1 cellular context compared by ENCODE assay signal in the genomic region with DNA sequence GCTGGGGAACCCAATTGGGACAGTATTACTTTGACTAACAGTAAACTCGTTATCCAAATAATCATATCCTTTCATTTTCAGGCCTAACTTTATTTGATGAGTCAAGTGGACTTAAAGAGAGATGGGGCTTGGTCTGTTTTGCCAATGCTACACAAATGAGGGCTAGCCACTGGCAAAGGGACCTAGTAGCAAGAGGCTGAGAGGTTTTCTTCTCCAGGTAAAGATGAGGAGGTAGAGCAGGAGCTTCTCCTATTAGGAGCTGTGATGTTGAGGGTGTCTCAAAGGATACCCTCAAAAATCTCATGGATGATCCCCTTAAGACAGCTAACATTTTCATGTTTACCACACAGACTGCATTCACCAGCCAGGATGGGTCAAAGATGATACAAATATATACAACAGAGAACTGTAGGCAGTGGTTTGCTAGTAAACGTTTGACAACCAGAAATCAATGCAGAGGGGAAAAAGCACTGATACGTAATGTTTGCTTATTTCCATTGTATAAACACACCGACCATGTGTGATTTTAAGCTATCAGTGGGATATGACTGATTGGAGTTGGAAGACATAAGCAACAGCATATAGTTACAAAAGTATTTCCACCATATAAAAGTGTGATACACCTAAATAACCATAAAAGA.
TF ChIP-seq lines count a peak whose summit lies in the region.

No MANE protein-coding gene starts in this region.

TF ChIP-seq in HepG2, 621 proteins besides CTCF, POLR2A, EP300 and RAD21 (continued from another document and continues in another):
- TF ChIP-seq, protein P1, sequence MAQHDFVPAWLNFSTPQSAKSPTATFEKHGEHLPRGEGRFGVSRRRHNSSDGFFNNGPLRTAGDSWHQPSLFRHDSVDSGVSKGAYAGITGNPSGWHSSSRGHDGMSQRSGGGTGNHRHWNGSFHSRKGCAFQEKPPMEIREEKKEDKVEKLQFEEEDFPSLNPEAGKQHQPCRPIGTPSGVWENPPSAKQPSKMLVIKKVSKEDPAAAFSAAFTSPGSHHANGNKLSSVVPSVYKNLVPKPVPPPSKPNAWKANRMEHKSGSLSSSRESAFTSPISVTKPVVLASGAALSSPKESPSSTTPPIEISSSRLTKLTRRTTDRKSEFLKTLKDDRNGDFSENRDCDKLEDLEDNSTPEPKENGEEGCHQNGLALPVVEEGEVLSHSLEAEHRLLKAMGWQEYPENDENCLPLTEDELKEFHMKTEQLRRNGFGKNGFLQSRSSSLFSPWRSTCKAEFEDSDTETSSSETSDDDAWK (CRISPR knock-in tag; IDR thresholded peaks at IDR 0.05), result no peak
- TF ChIP-seq, protein P2, sequence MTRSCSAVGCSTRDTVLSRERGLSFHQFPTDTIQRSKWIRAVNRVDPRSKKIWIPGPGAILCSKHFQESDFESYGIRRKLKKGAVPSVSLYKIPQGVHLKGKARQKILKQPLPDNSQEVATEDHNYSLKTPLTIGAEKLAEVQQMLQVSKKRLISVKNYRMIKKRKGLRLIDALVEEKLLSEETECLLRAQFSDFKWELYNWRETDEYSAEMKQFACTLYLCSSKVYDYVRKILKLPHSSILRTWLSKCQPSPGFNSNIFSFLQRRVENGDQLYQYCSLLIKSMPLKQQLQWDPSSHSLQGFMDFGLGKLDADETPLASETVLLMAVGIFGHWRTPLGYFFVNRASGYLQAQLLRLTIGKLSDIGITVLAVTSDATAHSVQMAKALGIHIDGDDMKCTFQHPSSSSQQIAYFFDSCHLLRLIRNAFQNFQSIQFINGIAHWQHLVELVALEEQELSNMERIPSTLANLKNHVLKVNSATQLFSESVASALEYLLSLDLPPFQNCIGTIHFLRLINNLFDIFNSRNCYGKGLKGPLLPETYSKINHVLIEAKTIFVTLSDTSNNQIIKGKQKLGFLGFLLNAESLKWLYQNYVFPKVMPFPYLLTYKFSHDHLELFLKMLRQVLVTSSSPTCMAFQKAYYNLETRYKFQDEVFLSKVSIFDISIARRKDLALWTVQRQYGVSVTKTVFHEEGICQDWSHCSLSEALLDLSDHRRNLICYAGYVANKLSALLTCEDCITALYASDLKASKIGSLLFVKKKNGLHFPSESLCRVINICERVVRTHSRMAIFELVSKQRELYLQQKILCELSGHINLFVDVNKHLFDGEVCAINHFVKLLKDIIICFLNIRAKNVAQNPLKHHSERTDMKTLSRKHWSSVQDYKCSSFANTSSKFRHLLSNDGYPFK (CRISPR knock-in tag; IDR thresholded peaks at IDR 0.05; ENCODE audit: borderline replicate concordance), result no peak
- TF ChIP-seq POGZ (CRISPR knock-in tag; IDR thresholded peaks at IDR 0.05), result peak; percentile 91
- no peak for TF ChIP-seq ZKSCAN5 (CRISPR knock-in tag; IDR thresholded peaks at IDR 0.05)
- no peak for TF ChIP-seq ZNF124 (CRISPR knock-in tag; IDR thresholded peaks at IDR 0.05)
- no peak for TF ChIP-seq FOSL1 (CRISPR knock-in tag; IDR thresholded peaks at IDR 0.05; ENCODE audit: borderline replicate concordance)
- TF ChIP-seq ZNF589 (CRISPR knock-in tag; conservative IDR thresholded peaks at IDR 0.05), result no peak
- TF ChIP-seq TRAFD1 (CRISPR knock-in tag; IDR thresholded peaks at IDR 0.05; ENCODE audit: borderline replicate concordance), result no peak
- no peak for TF ChIP-seq ZNF350 (CRISPR knock-in tag; IDR thresholded peaks at IDR 0.05; ENCODE audit: borderline replicate concordance, low read depth)
- peak; percentile 71 for TF ChIP-seq RARA (CRISPR knock-in tag; IDR thresholded peaks at IDR 0.05)
- TF ChIP-seq CENPT (CRISPR knock-in tag; IDR thresholded peaks at IDR 0.05; ENCODE audit: low read depth), result no peak
- no peak; the same call in 1 of the 2 replicates for TF ChIP-seq ZNF629 (CRISPR knock-in tag; conservative IDR thresholded peaks at IDR 0.05)
- TF ChIP-seq ZNF703 (CRISPR knock-in tag; IDR thresholded peaks at IDR 0.05; ENCODE audit: borderline replicate concordance), result no peak
- TF ChIP-seq POLR2AphosphoS2 (IDR thresholded peaks at IDR 0.05; ENCODE audit: low read depth, low read length), result no peak
- peak; percentile 89 for TF ChIP-seq FOXO1 (CRISPR knock-in tag; IDR thresholded peaks at IDR 0.05)
- TF ChIP-seq MAFK (conservative IDR thresholded peaks at IDR 0.05 in 1 of 2, IDR thresholded peaks at IDR 0.05 in 1 of 2; ENCODE audit: low read length in 2 of 2), result no peak
- no peak for TF ChIP-seq CENPX (CRISPR knock-in tag; IDR thresholded peaks at IDR 0.05)
- TF ChIP-seq PLSCR1 (CRISPR knock-in tag; IDR thresholded peaks at IDR 0.05; ENCODE audit: borderline replicate concordance), result no peak
- TF ChIP-seq, protein P3, sequence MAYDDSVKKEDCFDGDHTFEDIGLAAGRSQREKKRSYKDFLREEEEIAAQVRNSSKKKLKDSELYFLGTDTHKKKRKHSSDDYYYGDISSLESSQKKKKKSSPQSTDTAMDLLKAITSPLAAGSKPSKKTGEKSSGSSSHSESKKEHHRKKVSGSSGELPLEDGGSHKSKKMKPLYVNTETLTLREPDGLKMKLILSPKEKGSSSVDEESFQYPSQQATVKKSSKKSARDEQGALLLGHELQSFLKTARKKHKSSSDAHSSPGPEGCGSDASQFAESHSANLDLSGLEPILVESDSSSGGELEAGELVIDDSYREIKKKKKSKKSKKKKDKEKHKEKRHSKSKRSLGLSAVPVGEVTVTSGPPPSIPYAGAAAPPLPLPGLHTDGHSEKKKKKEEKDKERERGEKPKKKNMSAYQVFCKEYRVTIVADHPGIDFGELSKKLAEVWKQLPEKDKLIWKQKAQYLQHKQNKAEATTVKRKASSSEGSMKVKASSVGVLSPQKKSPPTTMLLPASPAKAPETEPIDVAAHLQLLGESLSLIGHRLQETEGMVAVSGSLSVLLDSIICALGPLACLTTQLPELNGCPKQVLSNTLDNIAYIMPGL (CRISPR knock-in tag; IDR thresholded peaks at IDR 0.05; ENCODE audit: borderline replicate concordance in 1 of 2, low read depth in 1 of 2), result no peak
- 0 out of 2 replicates have a peak, but pooled peaks have one; percentile 57 for TF ChIP-seq JUN (CRISPR knock-in tag; IDR thresholded peaks at IDR 0.05)
- TF ChIP-seq, protein P4, sequence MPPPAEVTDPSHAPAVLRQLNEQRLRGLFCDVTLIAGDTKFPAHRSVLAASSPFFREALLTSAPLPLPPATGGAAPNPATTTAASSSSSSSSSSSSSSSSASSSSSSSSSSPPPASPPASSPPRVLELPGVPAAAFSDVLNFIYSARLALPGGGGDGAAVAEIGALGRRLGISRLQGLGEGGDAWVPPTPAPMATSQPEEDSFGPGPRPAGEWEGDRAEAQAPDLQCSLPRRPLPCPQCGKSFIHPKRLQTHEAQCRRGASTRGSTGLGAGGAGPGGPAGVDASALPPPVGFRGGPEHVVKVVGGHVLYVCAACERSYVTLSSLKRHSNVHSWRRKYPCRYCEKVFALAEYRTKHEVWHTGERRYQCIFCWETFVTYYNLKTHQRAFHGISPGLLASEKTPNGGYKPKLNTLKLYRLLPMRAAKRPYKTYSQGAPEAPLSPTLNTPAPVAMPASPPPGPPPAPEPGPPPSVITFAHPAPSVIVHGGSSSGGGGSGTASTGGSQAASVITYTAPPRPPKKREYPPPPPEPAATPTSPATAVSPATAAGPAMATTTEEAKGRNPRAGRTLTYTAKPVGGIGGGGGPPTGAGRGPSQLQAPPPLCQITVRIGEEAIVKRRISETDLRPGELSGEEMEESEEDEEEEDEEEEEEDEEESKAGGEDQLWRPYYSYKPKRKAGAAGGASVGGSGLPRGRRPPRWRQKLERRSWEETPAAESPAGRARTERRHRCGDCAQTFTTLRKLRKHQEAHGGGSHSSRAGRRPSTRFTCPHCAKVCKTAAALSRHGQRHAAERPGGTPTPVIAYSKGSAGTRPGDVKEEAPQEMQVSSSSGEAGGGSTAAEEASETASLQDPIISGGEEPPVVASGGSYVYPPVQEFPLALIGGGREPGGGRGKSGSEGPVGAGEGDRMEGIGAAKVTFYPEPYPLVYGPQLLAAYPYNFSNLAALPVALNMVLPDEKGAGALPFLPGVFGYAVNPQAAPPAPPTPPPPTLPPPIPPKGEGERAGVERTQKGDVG (CRISPR knock-in tag; IDR thresholded peaks at IDR 0.05; ENCODE audit: borderline replicate concordance), result no peak
- peak; percentile 23; the same call in 1 of the 2 replicates for TF ChIP-seq ATF7 (IDR thresholded peaks at IDR 0.05)
- TF ChIP-seq ATF7 (CRISPR knock-in tag; IDR thresholded peaks at IDR 0.05), result no peak; the same call in 1 of the 2 replicates
- no peak for TF ChIP-seq NPAS2 (CRISPR knock-in tag; IDR thresholded peaks at IDR 0.05; ENCODE audit: borderline replicate concordance)
- peak; percentile 88 for TF ChIP-seq RCOR2 (CRISPR knock-in tag; IDR thresholded peaks at IDR 0.05)
- no peak for TF ChIP-seq USF2 (IDR thresholded peaks at IDR 0.05; ENCODE audit: low read depth, low read length)
- TF ChIP-seq USF2 (CRISPR knock-in tag; IDR thresholded peaks at IDR 0.05; ENCODE audit: borderline replicate concordance), result no peak
- TF ChIP-seq TCF7L2 (IDR thresholded peaks at IDR 0.05; ENCODE audit: low read depth, low read length), result no peak
- no peak for TF ChIP-seq ZFP37 (CRISPR knock-in tag; IDR thresholded peaks at IDR 0.05; ENCODE audit: borderline replicate concordance)
- TF ChIP-seq ZNF512B (CRISPR knock-in tag; IDR thresholded peaks at IDR 0.05; ENCODE audit: borderline replicate concordance), result no peak
- TF ChIP-seq SMAD3 (CRISPR knock-in tag; IDR thresholded peaks at IDR 0.05), result peak; percentile 74; the same call in 1 of the 2 replicates
- TF ChIP-seq MAF1 (CRISPR knock-in tag; IDR thresholded peaks at IDR 0.05; ENCODE audit: borderline replicate concordance), result no peak
- no peak for TF ChIP-seq ZBTB42 (CRISPR knock-in tag; IDR thresholded peaks at IDR 0.05)
- no peak for TF ChIP-seq ZNF672 (CRISPR knock-in tag; IDR thresholded peaks at IDR 0.05)
- TF ChIP-seq HDAC6 (IDR thresholded peaks at IDR 0.05; ENCODE audit: low read depth, low read length), result no peak
- no peak for TF ChIP-seq ZNF260 (CRISPR knock-in tag; IDR thresholded peaks at IDR 0.05; ENCODE audit: borderline replicate concordance, low read depth)
- TF ChIP-seq ZNF138 (CRISPR knock-in tag; IDR thresholded peaks at IDR 0.05; ENCODE audit: low read depth), result no peak
- no peak for TF ChIP-seq ZNF746 (CRISPR knock-in tag; IDR thresholded peaks at IDR 0.05)
- peak; percentile 69 for TF ChIP-seq FOXP1 (IDR thresholded peaks at IDR 0.05)
- TF ChIP-seq FOXP1 (CRISPR knock-in tag; IDR thresholded peaks at IDR 0.05), result peak; percentile 96
- TF ChIP-seq NFE2L2 (IDR thresholded peaks at IDR 0.05; ENCODE audit: low read length), result no peak
- TF ChIP-seq MED13 (CRISPR knock-in tag; IDR thresholded peaks at IDR 0.05), result peak; percentile 49; the same call in 1 of the 2 replicates
- TF ChIP-seq, protein P5, sequence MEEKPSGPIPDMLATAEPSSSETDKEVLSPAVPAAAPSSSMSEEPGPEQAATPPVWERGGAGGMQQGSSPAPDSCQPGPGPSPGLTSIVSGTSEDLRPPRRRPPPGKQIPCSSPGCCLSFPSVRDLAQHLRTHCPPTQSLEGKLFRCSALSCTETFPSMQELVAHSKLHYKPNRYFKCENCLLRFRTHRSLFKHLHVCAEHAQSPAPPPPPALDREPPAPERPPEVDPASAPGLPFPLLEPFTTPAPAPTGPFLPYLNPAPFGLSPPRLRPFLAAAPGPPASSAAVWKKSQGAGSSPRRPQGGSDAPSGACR (CRISPR knock-in tag; IDR thresholded peaks at IDR 0.05), result no peak; the same call in 1 of the 2 replicates
- TF ChIP-seq NCOR1 (IDR thresholded peaks at IDR 0.05; ENCODE audit: borderline replicate concordance, low read length), result no peak
- no peak for TF ChIP-seq MXD4 (CRISPR knock-in tag; IDR thresholded peaks at IDR 0.05)
- TF ChIP-seq SRSF9 (IDR thresholded peaks at IDR 0.05; ENCODE audit: borderline replicate concordance, insufficient read depth, low read depth, low read length, poor library complexity, severe bottlenecking), result no peak
